Comparison of ENCODE assay signal across 8 cellular contexts in the genomic region with DNA sequence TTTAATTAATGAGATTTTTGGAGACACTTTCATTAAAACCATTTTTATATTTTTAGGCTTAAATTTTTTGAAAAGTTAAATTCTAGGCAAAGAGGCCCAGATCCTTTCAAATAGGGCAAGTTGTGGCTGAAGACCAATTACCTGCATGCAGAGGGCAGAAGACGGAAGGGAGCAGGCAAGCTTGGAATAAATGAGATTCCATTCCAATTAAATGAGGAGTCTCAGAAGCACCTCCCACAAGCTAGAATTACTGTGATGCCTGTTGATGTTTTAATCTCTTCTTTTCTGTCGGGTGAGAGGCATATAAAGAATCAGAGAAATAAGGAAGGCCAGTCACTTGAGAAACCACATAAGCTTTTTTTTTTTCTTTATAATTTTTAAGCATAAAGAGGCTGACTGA.
"Had no signal": no experiment of that assay in that cellular context is flagged by ENCODE, and none has a peak within 500 bp of the region (broad histone marks: within the 10 kb centered on the region; RNA-seq: fewer than 3 reads in every experiment).

No MANE protein-coding gene starts in this region.

- ATAC-seq: esophagus mucosa, left lung had no signal

- H3K4me3 ChIP-seq: left lung, ovary had no signal

- H3K27ac ChIP-seq: brain microvascular endothelial cell, left lung, ovary had no signal

- H3K4me1 ChIP-seq: left lung had no signal

- H3K9me3 ChIP-seq: left lung, ovary had no signal

- H3K27me3 ChIP-seq: brain microvascular endothelial cell, left lung, ovary had no signal

- H3K36me3 ChIP-seq: brain microvascular endothelial cell, left lung, ovary had no signal

- DNase-seq: activated naive CD4-positive, alpha-beta T cell treated with anti-CD3 and anti-CD28 coated beads, Interleukin-2, amount 50 U/mL, for 16 hours; activated T-cell treated with anti-CD3 and anti-CD28 coated beads, Interleukin-2, amount 50 U/mL, for 1 hour; brain microvascular endothelial cell; cerebellar nuclear complex; left lung; ovary; stimulated activated CD4-positive, alpha-beta T cell treated with anti-CD3 and anti-CD28 coated beads, Interleukin-4, amount 100 ng/mL, for 1 hour had no signal
